1 cellular context compared by ENCODE assay signal in genomic region chr13:61192826-61193225, GRCh38.
TF ChIP-seq lines count a peak whose summit lies in the region.

No MANE protein-coding gene starts in this region.

TF ChIP-seq in WTC11, 78 proteins besides CTCF, POLR2A, EP300 and RAD21 (continued from another document):
- TF ChIP-seq ZMAT4 (CRISPR knock-in tag; IDR thresholded peaks at IDR 0.05) (no peak), ZNF532 (CRISPR knock-in tag; IDR thresholded peaks at IDR 0.05; ENCODE audit: borderline replicate concordance) (no peak), ERG (CRISPR knock-in tag; IDR thresholded peaks at IDR 0.05) (no peak)
